In genomic region chr7:29875741-29876140, GRCh38 we compare ENCODE assay signal across 23 cellular contexts.
"Had no signal": no experiment of that assay in that cellular context is flagged by ENCODE, and none has a peak within 500 bp of the region (broad histone marks: within the 10 kb centered on the region; RNA-seq: fewer than 3 reads in every experiment).

No MANE protein-coding gene starts in this region.

- H3K27ac ChIP-seq: colonic mucosa, coronary artery, dorsolateral prefrontal cortex, epithelial cell of prostate, esophagus muscularis mucosa, esophagus squamous epithelium, foreskin keratinocyte, gastroesophageal sphincter, heart left ventricle, heart right ventricle had no signal

- H3K36me3 ChIP-seq: colonic mucosa, esophagus muscularis mucosa, esophagus squamous epithelium, gastrocnemius medialis, gastroesophageal sphincter, heart left ventricle, heart right ventricle had no signal

- H3K9me3 ChIP-seq: colonic mucosa, esophagus muscularis mucosa, esophagus squamous epithelium, gastrocnemius medialis, gastroesophageal sphincter, heart left ventricle, heart right ventricle had no signal

- H3K4me3 ChIP-seq: colonic mucosa, coronary artery, dorsolateral prefrontal cortex, esophagus muscularis mucosa, esophagus squamous epithelium, gastrocnemius medialis, gastroesophageal sphincter, heart left ventricle, heart right ventricle had no signal

- H3K4me1 ChIP-seq: colonic mucosa, esophagus squamous epithelium, foreskin keratinocyte had no signal

- H3K27me3 ChIP-seq: colonic mucosa, dorsolateral prefrontal cortex, esophagus muscularis mucosa, esophagus squamous epithelium, gastrocnemius medialis, gastroesophageal sphincter, heart left ventricle, heart right ventricle had no signal

- DNase-seq: colonic mucosa; dermis blood vessel endothelial cell; dorsolateral prefrontal cortex; effector CD4-positive, alpha-beta T cell; effector CD8-positive, alpha-beta T cell; effector memory CD4-positive, alpha-beta T cell; effector memory CD8-positive, alpha-beta T cell; endodermal cell; erythroblast; esophagus squamous epithelium; foreskin fibroblast; foreskin keratinocyte; foreskin melanocyte; gastrocnemius medialis; glutamatergic neuron; head of caudate nucleus; heart left ventricle; heart right ventricle had no signal

- ATAC-seq: effector memory CD8-positive, alpha-beta T cell; esophagus mucosa; foreskin keratinocyte; gastrocnemius medialis; gastroesophageal sphincter; heart left ventricle; heart right ventricle had no signal
